Comparison of ENCODE assay signal across 14 cellular contexts in genomic region chr18:48529796-48530195, GRCh38. TPM values are rescaled to one million over a fixed set of nuclear protein-coding genes. Genes with fewer than 3 reads are reported as not detected.
DNase-seq lines count a peak whose midpoint lies in the region; ATAC-seq and TF ChIP-seq lines count a peak whose summit lies in the region.
"Had no signal": no experiment of that assay in that cellular context is flagged by ENCODE, and none has a peak within 500 bp of the region (broad histone marks: within the 10 kb centered on the region; RNA-seq: fewer than 3 reads in every experiment).

No MANE protein-coding gene starts in this region.

- H3K27ac Mint-ChIP-seq in HFFc6 (peak overlapping the region; percentile 64; the same call in 1 of the 2 replicates), natural killer cell (no peak overlapping the region)
- H3K27ac Mint-ChIP-seq: stimulated activated memory B cell treated with anti-CD40 and anti-IgM and Interleukin-4, amounts not matched to agents 10 μg/mL and 1 μg/mL and 100 μg/mL, for 72 hours had no signal

- DNase-seq in 8988T (peak; percentile 40), HFFc6 (peak; percentile 79), amniotic epithelial cell (ENCODE audit: low read depth) (peak; percentile 74), left ventricle myocardium inferior (no peak), head of caudate nucleus (no peak), natural killer cell (no peak)
- DNase-seq: activated T-cell treated with anti-CD3 and anti-CD28 coated beads for 4 hours, caudate nucleus, NCI-H748 treated with DMSO at 0.1 percent for 48 hours had no signal

- no peaks in the 10 kb centered on the region for H3K36me3 ChIP-seq in left ventricle myocardium inferior
- H3K36me3 ChIP-seq: BLaER1 treated with 17β-estradiol and CSF1 and Interleukin-3, amounts not matched to agents 10 nM and 100 nM had no signal

- H3K4me1 Mint-ChIP-seq in HFFc6 (ENCODE audit: low read depth) (peaks cover 42% of the 10 kb centered on the region), natural killer cell (no peaks in the 10 kb centered on the region)

- ATAC-seq in HG02763 (IDR thresholded peaks at IDR 0.05; ENCODE audit: unreplicated experiment): no peak
- ATAC-seq in GM18519 (IDR thresholded peaks at IDR 0.05; ENCODE audit: low FRiP score, unreplicated experiment): no peak
- no peak for ATAC-seq in natural killer cell
- ATAC-seq: stimulated activated memory B cell treated with anti-CD40 and anti-IgM and Interleukin-4, amounts not matched to agents 10 μg/mL and 1 μg/mL and 100 μg/mL, for 72 hours had no signal

- H3K27me3 ChIP-seq in left ventricle myocardium inferior (ENCODE audit: low read depth): no peaks in the 10 kb centered on the region
- H3K27me3 ChIP-seq: BLaER1 treated with 17β-estradiol and CSF1 and Interleukin-3, amounts not matched to agents 10 nM and 100 nM; hepatocyte had no signal

- H3K4me3 Mint-ChIP-seq in HFFc6: no peak overlapping the region
- H3K4me3 Mint-ChIP-seq in natural killer cell: no peak overlapping the region
- H3K4me3 Mint-ChIP-seq: stimulated activated memory B cell treated with anti-CD40 and anti-IgM and Interleukin-4, amounts not matched to agents 10 μg/mL and 1 μg/mL and 100 μg/mL, for 72 hours had no signal

- H3K4me3 ChIP-seq in left ventricle myocardium inferior: no peak overlapping the region
- H3K4me3 ChIP-seq: BLaER1 treated with 17β-estradiol and CSF1 and Interleukin-3, amounts not matched to agents 10 nM and 100 nM; hepatocyte had no signal

- H3K36me3 Mint-ChIP-seq in HFFc6 (ENCODE audit: low read depth) (no peaks in the 10 kb centered on the region), natural killer cell (no peaks in the 10 kb centered on the region)
- H3K36me3 Mint-ChIP-seq: stimulated activated memory B cell treated with anti-CD40 and anti-IgM and Interleukin-4, amounts not matched to agents 10 μg/mL and 1 μg/mL and 100 μg/mL, for 72 hours had no signal

- H3K27ac ChIP-seq in left ventricle myocardium inferior (replicated peaks): peak overlapping the region; percentile 66
- H3K27ac ChIP-seq: BLaER1 treated with 17β-estradiol and CSF1 and Interleukin-3, amounts not matched to agents 10 nM and 100 nM; hepatocyte had no signal

- H3K9me3 Mint-ChIP-seq in HFFc6: no peaks in the 10 kb centered on the region
- H3K9me3 Mint-ChIP-seq in natural killer cell: no peaks in the 10 kb centered on the region
- H3K9me3 Mint-ChIP-seq: stimulated activated memory B cell treated with anti-CD40 and anti-IgM and Interleukin-4, amounts not matched to agents 10 μg/mL and 1 μg/mL and 100 μg/mL, for 72 hours had no signal

- intact Hi-C loops in left ventricle myocardium inferior (cut with micrococcal nuclease) (no loop called here), head of caudate nucleus (cut with DNase I) (no loop called here), natural killer cell (cut with micrococcal nuclease) (no loop called here)

- no peaks in the 10 kb centered on the region for H3K9me3 ChIP-seq in left ventricle myocardium inferior (replicated peaks)

- H3K27me3 Mint-ChIP-seq in HFFc6 (ENCODE audit: insufficient read depth) (no peaks in the 10 kb centered on the region; the same call in 1 of the 2 replicates), natural killer cell (ENCODE audit: low read depth in 2 of 2) (peaks cover 25 to 26% of the 10 kb centered on the region in 2 donors)

- no peak for TF ChIP-seq CTCF in HFFc6 (IDR thresholded peaks at IDR 0.05)
- no peak for TF ChIP-seq CTCF in left ventricle myocardium inferior (IDR thresholded peaks at IDR 0.05; ENCODE audit: borderline replicate concordance)
- no peak for TF ChIP-seq CTCF in natural killer cell (IDR thresholded peaks at IDR 0.05)

- peaks cover 14% of the 10 kb centered on the region for H3K4me1 ChIP-seq in left ventricle myocardium inferior

RNA-seq across cellular contexts. Expression of gene CTIF, which starts 9.0 kb away (rescaled TPM):
- total RNA-seq in HFFc6 (2021; fragmentation: NEBNext Ultra II Directional; extraction: Animal tissue kit (Norgen Biotek cat#: 25700)): 100 to 1,000 TPM in 1 of 6 experiments, 10 to 100 TPM in 5; 77.6 to 100 (median 79.2) TPM
- total RNA-seq in left ventricle myocardium inferior: 60.0 TPM
- total RNA-seq in natural killer cell: 10 to 100 TPM in 1 of 3 donors, 1 to 10 TPM in 2; 6.9 to 10.2 (median 8.2) TPM

Comparison
In these comparisons a context has a peak if more than half of its experiments do, and no peak if none do; other contexts are left out.
1. DNase-seq: peak in 8988T (single experiment), HFFc6 (single experiment) and amniotic epithelial cell (single experiment); none in left ventricle myocardium inferior (single experiment), head of caudate nucleus (0 of 42) and natural killer cell (single experiment).